In genomic region chr2:218607436-218608115, GRCh38 we compare ENCODE assay signal across 10 cellular contexts. TPM values are rescaled to one million over a fixed set of nuclear protein-coding genes. Genes with fewer than 3 reads are reported as not detected.
DNase-seq lines count a peak whose midpoint lies in the region; ATAC-seq, FAIRE-seq and TF ChIP-seq lines count a peak whose summit lies in the region.
"Had no signal": no experiment of that assay in that cellular context is flagged by ENCODE, and none has a peak within 500 bp of the region (broad histone marks: within the 10 kb centered on the region; RNA-seq: fewer than 3 reads in every experiment).

PLCD4 (plus strand) TSS chr2:218607899; CDS start chr2:218615740, 7,841 bp downstream.

- H3K27ac ChIP-seq in effector memory CD4-positive, alpha-beta T cell (ENCODE audit: insufficient read depth, low read length, poor library complexity, severe bottlenecking), result no peak within 1 kb of the TSS

- H3K27ac Mint-ChIP-seq in activated CD8-positive, alpha-beta T cell treated with anti-CD3 and anti-CD28 coated beads for 36 hours, result no peak within 1 kb of the TSS

- no peak for TF ChIP-seq CTCF in activated CD8-positive, alpha-beta T cell treated with anti-CD3 and anti-CD28 coated beads for 36 hours (IDR thresholded peaks at IDR 0.05)

- in situ Hi-C loops in G401 (cut with HindIII; ENCODE audit: low sequenced_read_pairs), result no loop called here

- DNase-seq in G401 (ENCODE audit: low spot score), result peak; percentile 21
- DNase-seq in T1000 (lab: John Stamatoyannopoulos, UW), result peak; percentile 67
- DNase-seq in glomerular visceral epithelial cell (ENCODE audit: extremely low spot score), result peak; percentile 81
- peak; percentile 64 for DNase-seq in retina
- no peak for DNase-seq in effector memory CD4-positive, alpha-beta T cell
- no peak for DNase-seq in activated CD8-positive, alpha-beta T cell treated with anti-CD3 and anti-CD28 coated beads for 36 hours
- no peak for DNase-seq in urothelium cell line (ENCODE audit: low spot score)
- DNase-seq: central memory CD4-positive, alpha-beta T cell; NCI-H446 had no signal

- intact Hi-C loops in activated CD8-positive, alpha-beta T cell treated with anti-CD3 and anti-CD28 coated beads for 36 hours (cut with micrococcal nuclease), result no loop called here

- POLR2A ChIA-PET in activated CD8-positive, alpha-beta T cell treated with anti-CD3 and anti-CD28 coated beads for 36 hours (lab: Charles Lee), result interaction anchor here (1.0 to 2.5 kb wide), 2 partner anchors 9 to 34 kb away, joined by 3 to 14 read pairs; no protein-coding TSS in a partner anchor

- H3K4me1 Mint-ChIP-seq in activated CD8-positive, alpha-beta T cell treated with anti-CD3 and anti-CD28 coated beads for 36 hours (ENCODE audit: low read depth), result no peaks in the 10 kb centered on the region

- H3K36me3 ChIP-seq in effector memory CD4-positive, alpha-beta T cell (ENCODE audit: control insufficient read depth, insufficient read depth, low read length), result no peaks in the 10 kb centered on the region

- no peak for ATAC-seq in activated CD8-positive, alpha-beta T cell treated with anti-CD3 and anti-CD28 coated beads for 36 hours
- no peak for ATAC-seq in HG03280 (IDR thresholded peaks at IDR 0.05; ENCODE audit: unreplicated experiment)

- no peak within 1 kb of the TSS for H3K4me3 ChIP-seq in effector memory CD4-positive, alpha-beta T cell (ENCODE audit: insufficient read depth, low read depth, low read length, poor library complexity, severe bottlenecking)

- no peaks in the 10 kb centered on the region for H3K36me3 Mint-ChIP-seq in activated CD8-positive, alpha-beta T cell treated with anti-CD3 and anti-CD28 coated beads for 36 hours (ENCODE audit: low read depth)

- no peak for FAIRE-seq in urothelium cell line (lab: Jason Lieb, UNC)

- no peaks in the 10 kb centered on the region for H3K27me3 ChIP-seq in effector memory CD4-positive, alpha-beta T cell (replicated peaks; ENCODE audit: control insufficient read depth, insufficient read depth, low read length, poor library complexity, severe bottlenecking)

- no peaks in the 10 kb centered on the region for H3K9me3 ChIP-seq in effector memory CD4-positive, alpha-beta T cell (ENCODE audit: control insufficient read depth, low read length)

- no peaks in the 10 kb centered on the region for H3K4me1 ChIP-seq in effector memory CD4-positive, alpha-beta T cell (ENCODE audit: control insufficient read depth, insufficient read depth, low read length, poor library complexity, severe bottlenecking)

- CTCF ChIA-PET in activated CD8-positive, alpha-beta T cell treated with anti-CD3 and anti-CD28 coated beads for 36 hours (lab: Charles Lee), result interaction anchor here (0.7 to 1.4 kb wide), 7 partner anchors 9 to 250 kb away, joined by 3 to 5 read pairs (median 4); no protein-coding TSS in a partner anchor

- no peaks in the 10 kb centered on the region for H3K9me3 Mint-ChIP-seq in activated CD8-positive, alpha-beta T cell treated with anti-CD3 and anti-CD28 coated beads for 36 hours

- H3K4me3 Mint-ChIP-seq in activated CD8-positive, alpha-beta T cell treated with anti-CD3 and anti-CD28 coated beads for 36 hours, result no peak within 1 kb of the TSS

- H3K27me3 Mint-ChIP-seq in activated CD8-positive, alpha-beta T cell treated with anti-CD3 and anti-CD28 coated beads for 36 hours, result peaks cover 13% of the 10 kb centered on the region

RNA-seq across cellular contexts. Expression of gene PLCD4, which starts in this region (rescaled TPM):
- 1.2 and 1.3 TPM in 2 replicates for total RNA-seq in G401 (2014; rRNA removed; shearing (Covaris generic))
- under 1 TPM; 0.34 to 0.49 TPM for total RNA-seq in activated CD8-positive, alpha-beta T cell treated with anti-CD3 and anti-CD28 coated beads for 36 hours

Comparison
In these comparisons a context has a peak if more than half of its experiments do, and no peak if none do; other contexts are left out.
1. DNase-seq: peak in G401 (single experiment), T1000 (single experiment), glomerular visceral epithelial cell (single experiment) and retina (single experiment); none in effector memory CD4-positive, alpha-beta T cell (0 of 3), activated CD8-positive, alpha-beta T cell treated with anti-CD3 and anti-CD28 coated beads for 36 hours (single experiment) and urothelium cell line (single experiment).